Comparison of ENCODE assay signal across 9 cellular contexts in the genomic region with DNA sequence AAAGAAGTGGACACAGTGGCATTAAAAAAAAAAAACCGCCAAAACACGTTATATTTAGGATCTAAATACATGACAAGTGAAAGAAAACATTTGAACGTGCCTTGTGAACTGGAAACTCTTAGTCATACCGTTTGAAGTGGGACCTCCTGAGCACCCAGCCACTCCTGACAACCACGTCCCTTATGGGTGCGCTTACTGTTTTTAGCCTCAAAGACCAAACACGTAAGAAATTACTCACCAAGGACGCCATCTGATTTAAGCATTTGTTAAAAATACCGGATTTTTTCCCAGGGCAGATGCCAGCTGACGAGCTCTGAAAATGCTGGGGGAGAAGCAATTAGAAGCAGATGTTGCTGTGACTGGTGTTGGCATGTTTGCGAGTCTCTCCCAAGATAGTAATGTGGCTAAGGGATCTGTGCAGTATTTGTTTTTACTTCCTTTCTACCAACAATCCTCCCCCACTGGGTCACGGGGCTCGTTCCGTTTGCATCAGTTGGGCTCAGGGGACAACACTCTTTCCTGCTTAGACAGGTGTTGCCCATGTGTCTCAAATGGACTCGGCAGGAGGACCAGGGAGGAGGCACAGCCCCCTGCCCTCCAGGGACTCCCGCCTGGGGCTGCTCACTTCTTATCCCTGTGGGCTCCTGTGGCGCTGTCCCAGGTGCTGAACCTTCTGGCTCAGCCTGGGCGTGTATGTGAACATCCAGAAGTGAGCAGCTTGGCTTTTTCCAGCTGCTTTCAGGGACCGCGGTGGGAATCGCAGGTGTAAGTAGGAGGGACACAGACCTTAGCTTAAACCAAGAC.
DNase-seq lines count a peak whose midpoint lies in the region; ATAC-seq and TF ChIP-seq lines count a peak whose summit lies in the region.
"Had no signal": no experiment of that assay in that cellular context is flagged by ENCODE, and none has a peak within 500 bp of the region (broad histone marks: within the 10 kb centered on the region; RNA-seq: fewer than 3 reads in every experiment).

No MANE protein-coding gene starts in this region.

- TF ChIP-seq CTCF in coronary artery (IDR thresholded peaks at IDR 0.05): no peak

- ATAC-seq in GM19395 (IDR thresholded peaks at IDR 0.05; ENCODE audit: unreplicated experiment): peak; percentile 67
- ATAC-seq in left ventricle myocardium superior: peak; percentile 66

- intact Hi-C loops in left ventricle myocardium superior (cut with micrococcal nuclease): no loop called here

- H3K27ac ChIP-seq in coronary artery: no peak overlapping the region
- H3K27ac ChIP-seq: HL-60 had no signal

- no peak overlapping the region for H3K4me3 ChIP-seq in coronary artery

- DNase-seq in CD1c-positive myeloid dendritic cell (ENCODE audit: extremely low spot score): peak; percentile 30
- DNase-seq in HS-27A (ENCODE audit: low read depth): peak; percentile 22
- DNase-seq in RPMI8226: peak; percentile 59
- peak; percentile 31 for DNase-seq in activated effector memory CD4-positive, alpha-beta T cell treated with Interleukin-2 at 50 U/mL for 16 hours
- peak; percentile 82 for DNase-seq in left ventricle myocardium superior
- peak; percentile 34 to 43 for DNase-seq in stimulated activated CD4-positive, alpha-beta T cell treated with anti-CD3 and anti-CD28 coated beads, Interleukin-1b, Interleukin-23, amount 100 ng/mL, for 4 hours (ENCODE audit: low read depth in 2 of 2)
- DNase-seq in coronary artery (ENCODE audit: low spot score): no peak
